ENCODE assay signal across 29 cellular contexts in genomic region chr11:107538239-107538638, GRCh38. TPM values are rescaled to one million over a fixed set of nuclear protein-coding genes. Genes with fewer than 3 reads are reported as not detected.
"Had no signal": no experiment of that assay in that cellular context is flagged by ENCODE, and none has a peak within 500 bp of the region (broad histone marks: within the 10 kb centered on the region; RNA-seq: fewer than 3 reads in every experiment).

No MANE protein-coding gene starts in this region.

- H3K4me2 ChIP-seq: SK-N-SH had no signal

- H3K9ac ChIP-seq: SK-N-SH had no signal

- H3K9me3 Mint-ChIP-seq: activated CD4-positive, alpha-beta T cell treated with anti-CD3 and anti-CD28 coated beads, Interleukin-2, amount 10 ng/mL, durations not matched to agents 7 days and 5 days; activated naive CD4-positive, alpha-beta T cell treated with anti-CD3 and anti-CD28 coated beads for 36 hours; activated naive CD4-positive, alpha-beta T cell treated with anti-CD3 and anti-CD28 coated beads, Interleukin-2, amount 50 U/mL, for 72 hours; activated T-cell treated with anti-CD3 and anti-CD28 coated beads, Interleukin-2, amount 50 U/mL, for 24 hours; brain; T-helper 2 cell treated with Interferon-gamma antibody and Interleukin-4, amounts not matched to agents 5 μg/mL and 100 μg/mL, for 36 hours had no signal

- H3K27ac Mint-ChIP-seq: activated CD4-positive, alpha-beta T cell treated with anti-CD3 and anti-CD28 coated beads for 36 hours; activated CD4-positive, alpha-beta T cell treated with anti-CD3 and anti-CD28 coated beads, Interleukin-2, amount 10 ng/mL, durations not matched to agents 7 days and 5 days; activated CD8-positive, alpha-beta T cell treated with anti-CD3 and anti-CD28 coated beads, Interleukin-2, amount 10 ng/mL, durations not matched to agents 7 days and 5 days; activated naive CD4-positive, alpha-beta T cell treated with anti-CD3 and anti-CD28 coated beads for 36 hours; activated naive CD4-positive, alpha-beta T cell treated with anti-CD3 and anti-CD28 coated beads, Interleukin-2, amount 50 U/mL, for 72 hours; activated T-cell treated with anti-CD3 and anti-CD28 coated beads, Interleukin-2, amount 50 U/mL, for 24 hours; brain; T-helper 1 cell treated with Interleukin-12 subunit alpha and Interleukin-12 subunit beta and Interleukin-4 antibody, amounts not matched to agents 30 μg/mL and 1 μg/mL, for 36 hours; T-helper 2 cell treated with Interferon-gamma antibody and Interleukin-4, amounts not matched to agents 5 μg/mL and 100 μg/mL, for 36 hours had no signal

- H3K4me1 ChIP-seq: Peyer's patch, SJSA1 had no signal

- H3K4me3 Mint-ChIP-seq: activated CD4-positive, alpha-beta T cell treated with anti-CD3 and anti-CD28 coated beads for 36 hours; activated CD4-positive, alpha-beta T cell treated with anti-CD3 and anti-CD28 coated beads, Interleukin-2, amount 10 ng/mL, durations not matched to agents 7 days and 5 days; activated CD8-positive, alpha-beta T cell treated with anti-CD3 and anti-CD28 coated beads, Interleukin-2, amount 10 ng/mL, durations not matched to agents 7 days and 5 days; activated naive CD4-positive, alpha-beta T cell treated with anti-CD3 and anti-CD28 coated beads for 36 hours; activated T-cell treated with anti-CD3 and anti-CD28 coated beads, Interleukin-2, amount 50 U/mL, for 24 hours; brain; T-helper 1 cell treated with Interleukin-12 subunit alpha and Interleukin-12 subunit beta and Interleukin-4 antibody, amounts not matched to agents 30 μg/mL and 1 μg/mL, for 36 hours; T-helper 2 cell treated with Interferon-gamma antibody and Interleukin-4, amounts not matched to agents 5 μg/mL and 100 μg/mL, for 36 hours had no signal

- H3K36me3 ChIP-seq: adrenal gland, SJSA1 had no signal

- H3K27me3 ChIP-seq: adrenal gland, Peyer's patch, SJSA1 had no signal

- H3K4me1 Mint-ChIP-seq: activated CD4-positive, alpha-beta T cell treated with anti-CD3 and anti-CD28 coated beads for 36 hours; activated CD4-positive, alpha-beta T cell treated with anti-CD3 and anti-CD28 coated beads, Interleukin-2, amount 10 ng/mL, durations not matched to agents 7 days and 5 days; brain had no signal

- DNase-seq: activated CD4-positive, alpha-beta T cell treated with anti-CD3 and anti-CD28 coated beads for 36 hours; activated CD4-positive, alpha-beta T cell treated with anti-CD3 and anti-CD28 coated beads, Interleukin-2, amount 10 ng/mL, durations not matched to agents 7 days and 5 days; activated CD4-positive, alpha-beta T cell treated with anti-CD3 and anti-CD28 coated beads, Interleukin-2, amount 50 U/mL, for 48 hours; activated CD8-positive, alpha-beta T cell treated with anti-CD3 and anti-CD28 coated beads, Interleukin-2, amount 10 ng/mL, durations not matched to agents 7 days and 5 days; activated gamma-delta T cell treated with Interleukin-2 at 50 U/mL for 16 hours; activated naive CD4-positive, alpha-beta T cell treated with anti-CD3 and anti-CD28 coated beads for 36 hours; activated T-cell treated with anti-CD3 and anti-CD28 coated beads, Interleukin-2, amount 50 U/mL, for 24 hours; adrenal gland; anterior cingulate cortex; caudate nucleus; cerebellar nuclear complex; NCI-H1105; NCI-H1417 treated with DMSO at 0.1 percent for 48 hours; NCI-H1694 treated with DMSO at 0.1 percent for 48 hours; NCI-H2029; NCI-H345; NCI-H524 treated with DMSO at 0.1 percent for 48 hours; Peyer's patch; RPMI8226; SHP77 treated with DMSO at 0.1 percent for 48 hours; SK-N-SH had no signal

- ATAC-seq: activated CD4-positive, alpha-beta T cell treated with anti-CD3 and anti-CD28 coated beads for 36 hours; activated CD4-positive, CD25-positive, alpha-beta regulatory T cell treated with anti-CD3 and anti-CD28 coated beads, Interleukin-2, amount 50 U/mL, for 24 hours; activated CD8-positive, alpha-beta T cell treated with anti-CD3 and anti-CD28 coated beads, Interleukin-2, amount 10 ng/mL, durations not matched to agents 7 days and 5 days; activated naive CD4-positive, alpha-beta T cell treated with anti-CD3 and anti-CD28 coated beads, Interleukin-2, amount 50 U/mL, for 72 hours had no signal

- H3K27ac ChIP-seq: adrenal gland, Peyer's patch, SJSA1 had no signal

- H3K27me3 Mint-ChIP-seq: activated CD4-positive, alpha-beta T cell treated with anti-CD3 and anti-CD28 coated beads for 36 hours; activated CD4-positive, alpha-beta T cell treated with anti-CD3 and anti-CD28 coated beads, Interleukin-2, amount 10 ng/mL, durations not matched to agents 7 days and 5 days; activated T-cell treated with anti-CD3 and anti-CD28 coated beads, Interleukin-2, amount 50 U/mL, for 24 hours; brain had no signal

- H3K4me3 ChIP-seq: adrenal gland, Peyer's patch, SJSA1 had no signal

- H3K9me3 ChIP-seq: adrenal gland, Peyer's patch, SJSA1, SK-N-SH had no signal

RNA-seq across cellular contexts. Expression of gene ELMOD1, which starts 52.7 kb away (rescaled TPM):
- total RNA-seq: activated CD4-positive, alpha-beta T cell treated with anti-CD3 and anti-CD28 coated beads for 36 hours; activated CD4-positive, alpha-beta T cell treated with anti-CD3 and anti-CD28 coated beads, Interleukin-2, amount 10 ng/mL, durations not matched to agents 7 days and 5 days; activated CD8-positive, alpha-beta T cell treated with anti-CD3 and anti-CD28 coated beads, Interleukin-2, amount 10 ng/mL, durations not matched to agents 7 days and 5 days; activated naive CD4-positive, alpha-beta T cell treated with anti-CD3 and anti-CD28 coated beads for 36 hours; activated naive CD4-positive, alpha-beta T cell treated with anti-CD3 and anti-CD28 coated beads, Interleukin-2, amount 50 U/mL, for 72 hours; MCF 10A; NCI-H460; Peyer's patch had no signal
- polyA plus RNA-seq: SK-N-SH had no signal
